In genomic region chr2:163878718-163879117, GRCh38 we compare ENCODE assay signal across 8 cellular contexts.
DNase-seq lines count a peak whose midpoint lies in the region; ATAC-seq, FAIRE-seq and TF ChIP-seq lines count a peak whose summit lies in the region.

No MANE protein-coding gene starts in this region.

- 62% methylated on average over 4 of the region's 4 CpGs for WGBS in A549 (ENCODE audit: missing lambda C conversion rate)

- H3K4me1 Mint-ChIP-seq in progenitor cell of endocrine pancreas (ENCODE audit: low read depth): peaks cover 1% of the 10 kb centered on the region
- no peaks in the 10 kb centered on the region for H3K4me1 Mint-ChIP-seq in activated T-helper 1 cell treated with anti-CD3 and anti-CD28 coated beads, Interleukin-12 subunit alpha, Interleukin-12 subunit beta, Interleukin-2, Interleukin-4 antibody, amounts not matched to agents 30 ng/mL and 10 ng/mL and 1 ng/mL, durations not matched to agents 14 hours and 24 hours and 36 hours (ENCODE audit: low read depth)

- H3K27ac ChIP-seq in A549 (no peak overlapping the region), colonic mucosa (no peak overlapping the region)

- no peak overlapping the region for H3K4me2 ChIP-seq in A549

- H3K36me3 ChIP-seq in colonic mucosa: no peaks in the 10 kb centered on the region

- H3K4me1 ChIP-seq in A549: 0 out of 3 replicates have a peak, but pooled peaks cover 8% of the 10 kb centered on the region
- H3K4me1 ChIP-seq in colonic mucosa: no peaks in the 10 kb centered on the region

- no peak overlapping the region for H3K27ac Mint-ChIP-seq in progenitor cell of endocrine pancreas
- no peak overlapping the region for H3K27ac Mint-ChIP-seq in activated T-helper 1 cell treated with anti-CD3 and anti-CD28 coated beads, Interleukin-12 subunit alpha, Interleukin-12 subunit beta, Interleukin-2, Interleukin-4 antibody, amounts not matched to agents 30 ng/mL and 10 ng/mL and 1 ng/mL, durations not matched to agents 14 hours and 24 hours and 36 hours

- peak in 1 of 2 experiments; percentile 47; a peak in 2 of 5 replicates for TF ChIP-seq RAD21 in A549 (conservative IDR thresholded peaks at IDR 0.05 in 1 of 2, IDR thresholded peaks at IDR 0.05 in 1 of 2)

- CTCF ChIA-PET in A549 (lab: Yijun Ruan, JAX): interaction anchor here (1.1 to 1.4 kb wide), 2 partner anchors 9 to 26 kb away, joined by 3 read pairs; no protein-coding TSS in a partner anchor

- DNase-seq in A549 (ENCODE audit: low read depth in 1 of 2, low spot score in 1 of 2) (peak in 1 of 2 experiments; percentile 49), KBM-7 (peak; percentile 29), colonic mucosa (peak; percentile 18), progenitor cell of endocrine pancreas (ENCODE audit: low spot score, unreplicated experiment) (no peak), NCI-H345 treated with DMSO at 0.1 percent for 48 hours (lab: John Stamatoyannopoulos, UW; ENCODE audit: unreplicated experiment) (no peak)
- DNase-seq in activated T-cell treated with anti-CD3 and anti-CD28 coated beads, Interleukin-2, amount 50 U/mL, for 48 hours: no peak
- no peak for DNase-seq in activated T-helper 1 cell treated with anti-CD3 and anti-CD28 coated beads, Interleukin-12 subunit alpha, Interleukin-12 subunit beta, Interleukin-2, Interleukin-4 antibody, amounts not matched to agents 30 ng/mL and 10 ng/mL and 1 ng/mL, durations not matched to agents 14 hours and 24 hours and 36 hours (ENCODE audit: low spot score)

- no peaks in the 10 kb centered on the region for H3K27me3 ChIP-seq in colonic mucosa

- H3K36me3 Mint-ChIP-seq in progenitor cell of endocrine pancreas (ENCODE audit: insufficient read depth): no peaks in the 10 kb centered on the region
- no peaks in the 10 kb centered on the region for H3K36me3 Mint-ChIP-seq in activated T-helper 1 cell treated with anti-CD3 and anti-CD28 coated beads, Interleukin-12 subunit alpha, Interleukin-12 subunit beta, Interleukin-2, Interleukin-4 antibody, amounts not matched to agents 30 ng/mL and 10 ng/mL and 1 ng/mL, durations not matched to agents 14 hours and 24 hours and 36 hours (ENCODE audit: low read depth)

- POLR2A ChIA-PET in A549 (lab: Yijun Ruan, JAX): no interaction called here

- H3K27me3 Mint-ChIP-seq in progenitor cell of endocrine pancreas: no peaks in the 10 kb centered on the region
- no peaks in the 10 kb centered on the region for H3K27me3 Mint-ChIP-seq in activated T-helper 1 cell treated with anti-CD3 and anti-CD28 coated beads, Interleukin-12 subunit alpha, Interleukin-12 subunit beta, Interleukin-2, Interleukin-4 antibody, amounts not matched to agents 30 ng/mL and 10 ng/mL and 1 ng/mL, durations not matched to agents 14 hours and 24 hours and 36 hours (ENCODE audit: insufficient read depth)

- no peak for FAIRE-seq in A549 (lab: Jason Lieb, UNC)

- H3K4me3 Mint-ChIP-seq in progenitor cell of endocrine pancreas (ENCODE audit: low read depth): no peak overlapping the region
- no peak overlapping the region for H3K4me3 Mint-ChIP-seq in activated T-helper 1 cell treated with anti-CD3 and anti-CD28 coated beads, Interleukin-12 subunit alpha, Interleukin-12 subunit beta, Interleukin-2, Interleukin-4 antibody, amounts not matched to agents 30 ng/mL and 10 ng/mL and 1 ng/mL, durations not matched to agents 14 hours and 24 hours and 36 hours

- H3K9me3 ChIP-seq in A549 (no peaks in the 10 kb centered on the region), colonic mucosa (no peaks in the 10 kb centered on the region)

- peak in 1 of 2 experiments; percentile 62; a peak in 2 of 6 replicates for ATAC-seq in A549
- ATAC-seq in GM18868 (IDR thresholded peaks at IDR 0.05; ENCODE audit: unreplicated experiment): peak; percentile 87

- TF ChIP-seq POLR2A in A549 (IDR thresholded peaks at IDR 0.05; ENCODE audit: low read length): no peak

- in situ Hi-C loops in KBM-7 (cut with MboI; ENCODE audit: low pct_unique_long_range_greater_than_20kb, low sequenced_read_pairs): no loop called here

- no peaks in the 10 kb centered on the region for H3K9me3 Mint-ChIP-seq in progenitor cell of endocrine pancreas (ENCODE audit: low read depth)
- H3K9me3 Mint-ChIP-seq in activated T-helper 1 cell treated with anti-CD3 and anti-CD28 coated beads, Interleukin-12 subunit alpha, Interleukin-12 subunit beta, Interleukin-2, Interleukin-4 antibody, amounts not matched to agents 30 ng/mL and 10 ng/mL and 1 ng/mL, durations not matched to agents 14 hours and 24 hours and 36 hours: no peaks in the 10 kb centered on the region

- H3K4me3 ChIP-seq in A549: no peak overlapping the region
- no peak overlapping the region for H3K4me3 ChIP-seq in colonic mucosa

- intact Hi-C loops in colonic mucosa (cut with DNase I): no loop called here
- intact Hi-C loops in activated T-helper 1 cell treated with anti-CD3 and anti-CD28 coated beads, Interleukin-12 subunit alpha, Interleukin-12 subunit beta, Interleukin-2, Interleukin-4 antibody, amounts not matched to agents 30 ng/mL and 10 ng/mL and 1 ng/mL, durations not matched to agents 14 hours and 24 hours and 36 hours (cut with micrococcal nuclease): no loop called here

- TF ChIP-seq CTCF in A549 (IDR thresholded peaks at IDR 0.05) (peak; percentile 29; the same call in 2 of the 3 replicates), colonic mucosa (IDR thresholded peaks at IDR 0.05) (no peak), progenitor cell of endocrine pancreas (IDR thresholded peaks at IDR 0.05; ENCODE audit: unreplicated experiment) (peak; percentile 59)

- no peak for TF ChIP-seq EP300 in A549 (IDR thresholded peaks at IDR 0.05)

- no peak overlapping the region for H3K9ac ChIP-seq in colonic mucosa (ENCODE audit: low read depth in 2 of 2, low read length in 2 of 2)

TF ChIP-seq in A549, 52 proteins besides CTCF, POLR2A, EP300 and RAD21:
- no peak for TF ChIP-seq USF2 (IDR thresholded peaks at IDR 0.05)
- TF ChIP-seq ZNF302 (CRISPR knock-in tag; IDR thresholded peaks at IDR 0.05): no peak
- no peak for TF ChIP-seq BCL3 (IDR thresholded peaks at IDR 0.05)
- TF ChIP-seq NFE2L2 (conservative IDR thresholded peaks at IDR 0.05; ENCODE audit: low read length): no peak
- no peak for TF ChIP-seq RFX5 (IDR thresholded peaks at IDR 0.05)
- TF ChIP-seq ELK1 (IDR thresholded peaks at IDR 0.05; ENCODE audit: low read depth, low read length): no peak
- no peak for TF ChIP-seq FOSL2 (IDR thresholded peaks at IDR 0.05)
- no peak for TF ChIP-seq FOSL2 (CRISPR knock-in tag; IDR thresholded peaks at IDR 0.05)
- TF ChIP-seq HMGXB4 (CRISPR knock-in tag; IDR thresholded peaks at IDR 0.05; ENCODE audit: borderline replicate concordance): no peak
- no peak for TF ChIP-seq KDM1A (IDR thresholded peaks at IDR 0.05; ENCODE audit: low read depth)
- TF ChIP-seq CEBPB (IDR thresholded peaks at IDR 0.05): no peak
- no peak for TF ChIP-seq NR3C1 (IDR thresholded peaks at IDR 0.05)
- no peak for TF ChIP-seq SMC3 (IDR thresholded peaks at IDR 0.05)
- TF ChIP-seq HES2 (IDR thresholded peaks at IDR 0.05): no peak
- no peak for TF ChIP-seq GATA3 (IDR thresholded peaks at IDR 0.05; ENCODE audit: borderline replicate concordance)
- no peak for TF ChIP-seq TP53 (CRISPR knock-in tag; IDR thresholded peaks at IDR 0.05)
- TF ChIP-seq EHF (CRISPR knock-in tag; IDR thresholded peaks at IDR 0.05): no peak
TF ChIP-seq in A549: peak in this region for 0.

Comparison
In these comparisons a context has a peak if more than half of its experiments do, and no peak if none do; other contexts are left out.
1. DNase-seq: peak in KBM-7 (single experiment) and colonic mucosa (single experiment); none in progenitor cell of endocrine pancreas (single experiment), activated T-cell treated with anti-CD3 and anti-CD28 coated beads, Interleukin-2, amount 50 U/mL, for 48 hours (0 of 2), activated T-helper 1 cell treated with anti-CD3 and anti-CD28 coated beads, Interleukin-12 subunit alpha, Interleukin-12 subunit beta, Interleukin-2, Interleukin-4 antibody, amounts not matched to agents 30 ng/mL and 10 ng/mL and 1 ng/mL, durations not matched to agents 14 hours and 24 hours and 36 hours (single experiment) and NCI-H345 treated with DMSO at 0.1 percent for 48 hours (single experiment).